In the genomic region with DNA sequence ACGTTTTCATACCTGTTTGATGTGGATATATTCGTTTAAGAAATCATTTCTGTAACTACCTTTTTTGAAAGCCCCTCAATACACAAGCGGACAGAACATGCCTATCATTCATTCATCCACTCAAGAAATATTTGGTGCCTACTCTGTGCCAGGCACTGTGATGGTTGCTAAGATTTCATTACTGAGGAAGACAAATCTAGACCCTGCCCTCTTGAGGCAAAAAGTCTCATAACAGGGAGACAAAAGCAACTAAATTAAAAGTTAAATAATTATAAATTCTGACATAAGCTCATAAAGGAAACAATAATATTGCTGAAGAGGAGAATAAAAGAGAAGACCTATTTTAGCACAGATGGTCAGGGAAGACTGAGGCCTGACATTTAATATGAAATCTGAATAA, we compare ENCODE assay signal across 11 cellular contexts.
A peak's percentile ranks its signal among the peaks of the same experiment; 100 is the strongest.
DNase-seq lines count a peak whose midpoint lies in the region; ATAC-seq and TF ChIP-seq lines count a peak whose summit lies in the region.
"Had no signal": no experiment of that assay in that cellular context is flagged by ENCODE, and none has a peak within 500 bp of the region (broad histone marks: within the 10 kb centered on the region; RNA-seq: fewer than 3 reads in every experiment).

No MANE protein-coding gene starts in this region.

- H3K27ac Mint-ChIP-seq in T-helper 17 cell = no peak overlapping the region

- H3K4me1 Mint-ChIP-seq in T-helper 17 cell = no peaks in the 10 kb centered on the region

- H2AFZ ChIP-seq in SK-N-SH (ENCODE audit: low read depth) (no peak overlapping the region), OCI-LY7 (ENCODE audit: low read length) (no peak overlapping the region), fibroblast of lung (ENCODE audit: low read length) (no peak overlapping the region)

- H3K4me3 ChIP-seq in SK-N-SH (ENCODE audit: low read depth in 2 of 2, low read length in 1 of 2) (peak overlapping the region in 1 of 2 experiments; percentile 9; a peak in 1 of 4 replicates), OCI-LY7 (ENCODE audit: low read depth, low read length, poor library complexity, severe bottlenecking) (no peak overlapping the region), fibroblast of lung (replicated peaks in 1 of 4; ENCODE audit: control extremely low read depth in 1 of 4, insufficient read depth in 1 of 4, low read depth in 3 of 4, low read length in 4 of 4) (no peak overlapping the region), Peyer's patch (no peak overlapping the region)
- H3K4me3 ChIP-seq: tibial nerve had no signal

- H3K4me1 ChIP-seq in SK-N-SH (ENCODE audit: control insufficient read depth in 1 of 2, insufficient read depth in 2 of 2, low read depth in 1 of 2, low read length in 1 of 2) (no peaks in the 10 kb centered on the region), OCI-LY7 (ENCODE audit: insufficient read depth, low read length, poor library complexity, severe bottlenecking) (no peaks in the 10 kb centered on the region), fibroblast of lung (ENCODE audit: control insufficient read depth, extremely low read depth, insufficient read depth, low read length) (no peaks in the 10 kb centered on the region), Peyer's patch (no peaks in the 10 kb centered on the region)
- H3K4me1 ChIP-seq: tibial nerve had no signal

- no peaks in the 10 kb centered on the region for H3K36me3 Mint-ChIP-seq in T-helper 17 cell (ENCODE audit: low read depth)

- H3K4me2 ChIP-seq in SK-N-SH (no peak overlapping the region), OCI-LY7 (ENCODE audit: low read length) (no peak overlapping the region), fibroblast of lung (ENCODE audit: extremely low read depth, insufficient read depth, low read length) (no peak overlapping the region)

- no peak overlapping the region for H3K4me3 Mint-ChIP-seq in T-helper 17 cell

- no TSS peak for BruUV-seq in OCI-LY7 (replicated peaks; lab: Mats Ljungman, UMichigan)

- H3K27me3 ChIP-seq in SK-N-SH (ENCODE audit: insufficient read depth) = no peaks in the 10 kb centered on the region; the same call in 1 of the 2 replicates
- no peaks in the 10 kb centered on the region for H3K27me3 ChIP-seq in fibroblast of lung (ENCODE audit: control insufficient read depth, insufficient read depth, low read length)
- H3K27me3 ChIP-seq in Peyer's patch = no peaks in the 10 kb centered on the region
- H3K27me3 ChIP-seq: tibial nerve had no signal

- WGBS in SK-N-SH (ENCODE audit: low lambda C conversion rate) = 4% methylated on average over 3 of the region's 3 CpGs

- H3K27me3 Mint-ChIP-seq in T-helper 17 cell = no peaks in the 10 kb centered on the region

- H3K9ac ChIP-seq in SK-N-SH (no peak overlapping the region), fibroblast of lung (ENCODE audit: insufficient read depth, low read length) (no peak overlapping the region)

- POLR2A ChIA-PET in SK-N-SH (lab: Yijun Ruan, JAX) (no interaction called here), OCI-LY7 (lab: Charles Lee) (no interaction called here)

- H4K20me1 ChIP-seq in SK-N-SH (ENCODE audit: insufficient read depth) (no peaks in the 10 kb centered on the region), OCI-LY7 (ENCODE audit: insufficient read depth, low read length) (no peaks in the 10 kb centered on the region), fibroblast of lung (ENCODE audit: control insufficient read depth, extremely low read depth, insufficient read depth, low read length) (no peaks in the 10 kb centered on the region)

- H3K36me3 ChIP-seq in SK-N-SH (replicated peaks in 1 of 2; ENCODE audit: control insufficient read depth in 1 of 2, insufficient read depth in 2 of 2, low read length in 1 of 2) (no peaks in the 10 kb centered on the region), OCI-LY7 (ENCODE audit: insufficient read depth, low read length) (no peaks in the 10 kb centered on the region), fibroblast of lung (ENCODE audit: control insufficient read depth, insufficient read depth, low read length) (no peaks in the 10 kb centered on the region), Peyer's patch (no peaks in the 10 kb centered on the region)
- H3K36me3 ChIP-seq: tibial nerve had no signal

- CTCF ChIA-PET in SK-N-SH (lab: Yijun Ruan, JAX) (interaction anchor here (1.0 to 3.3 kb wide), 4 partner anchors 9 to 604 kb away, joined by 3 to 12 read pairs (median 7); no protein-coding TSS in a partner anchor), OCI-LY7 (lab: Charles Lee; ENCODE audit: unreplicated experiment) (no interaction called here)

- TF ChIP-seq CTCF in SK-N-SH (IDR thresholded peaks at IDR 0.05) (peak; percentile 47), OCI-LY7 (conservative IDR thresholded peaks at IDR 0.05; ENCODE audit: low read length) (peak; percentile 63), fibroblast of lung (conservative IDR thresholded peaks at IDR 0.05 in 1 of 2, IDR thresholded peaks at IDR 0.05 in 1 of 2; ENCODE audit: low read depth in 1 of 2, low read length in 2 of 2) (peak; percentile 31 to 51), Peyer's patch (IDR thresholded peaks at IDR 0.05) (no peak)

- H3K9me2 ChIP-seq in SK-N-SH = no peaks in the 10 kb centered on the region
- no peaks in the 10 kb centered on the region for H3K9me2 ChIP-seq in OCI-LY7 (ENCODE audit: insufficient read depth, low read length)

- no peaks in the 10 kb centered on the region for H3F3A ChIP-seq in SK-N-SH (replicated peaks; ENCODE audit: insufficient read depth)

- H3K9me3 ChIP-seq in SK-N-SH = no peaks in the 10 kb centered on the region
- H3K9me3 ChIP-seq in OCI-LY7 (ENCODE audit: low read length) = no peaks in the 10 kb centered on the region
- H3K9me3 ChIP-seq in fibroblast of lung (ENCODE audit: control insufficient read depth, insufficient read depth, low read depth, low read length) = no peaks in the 10 kb centered on the region
- no peaks in the 10 kb centered on the region for H3K9me3 ChIP-seq in T-helper 17 cell (ENCODE audit: control insufficient read depth, low read length, poor library complexity, severe bottlenecking)
- no peaks in the 10 kb centered on the region for H3K9me3 ChIP-seq in Peyer's patch
- H3K9me3 ChIP-seq: tibial nerve had no signal

- no peak for TF ChIP-seq EP300 in SK-N-SH (IDR thresholded peaks at IDR 0.05; ENCODE audit: borderline replicate concordance in 1 of 2, low read depth in 1 of 2, low read length in 1 of 2)

- no peak overlapping the region for H3K27ac ChIP-seq in SK-N-SH (ENCODE audit: low read depth in 2 of 2, low read length in 1 of 2)
- no peak overlapping the region for H3K27ac ChIP-seq in OCI-LY7 (ENCODE audit: low read depth, low read length, poor library complexity, severe bottlenecking)
- no peak overlapping the region for H3K27ac ChIP-seq in fibroblast of lung (ENCODE audit: insufficient read depth, low read length)
- no peak overlapping the region for H3K27ac ChIP-seq in Peyer's patch
- H3K27ac ChIP-seq: tibial nerve had no signal

- intact Hi-C loops in OCI-LY7 (cut with micrococcal nuclease; ENCODE audit: unreplicated experiment) = no loop called here

- TF ChIP-seq RAD21 in SK-N-SH (IDR thresholded peaks at IDR 0.05; ENCODE audit: low read length) = peak; percentile 25; the same call in 1 of the 2 replicates

- ATAC-seq in SK-N-SH treated with all-trans-retinoic acid at 6 μM for 48 hours = no peak
- ATAC-seq in T-helper 17 cell = no peak

- DNase-seq in SK-N-SH = no peak
- no peak for DNase-seq in OCI-LY7 (ENCODE audit: low spot score)
- peak in 1 of 2 donors; percentile 14 for DNase-seq in fibroblast of lung (ENCODE audit: low read depth in 2 of 2)
- DNase-seq in stromal cell of bone marrow (ENCODE audit: low read depth) = peak; percentile 4
- no peak for DNase-seq in T-helper 17 cell
- no peak for DNase-seq in Peyer's patch
- no peak for DNase-seq in DMS153 (lab: John Stamatoyannopoulos, UW)
- DNase-seq: activated gamma-delta T cell, posterior cingulate gyrus had no signal

- H3K79me2 ChIP-seq in SK-N-SH (ENCODE audit: insufficient read depth) = no peaks in the 10 kb centered on the region
- no peaks in the 10 kb centered on the region for H3K79me2 ChIP-seq in OCI-LY7 (ENCODE audit: insufficient read depth, low read depth, low read length)
- H3K79me2 ChIP-seq in fibroblast of lung (ENCODE audit: control insufficient read depth, insufficient read depth, low read length) = no peaks in the 10 kb centered on the region

- no peak for TF ChIP-seq POLR2A in Peyer's patch (IDR thresholded peaks at IDR 0.05)

TF ChIP-seq in SK-N-SH, 30 proteins besides CTCF, POLR2A, EP300 and RAD21:
- no peak for TF ChIP-seq GATA2 (CRISPR knock-in tag; IDR thresholded peaks at IDR 0.05)
- TF ChIP-seq NFIC (IDR thresholded peaks at IDR 0.05; ENCODE audit: borderline replicate concordance) = no peak
- no peak for TF ChIP-seq FOXM1 (IDR thresholded peaks at IDR 0.05; ENCODE audit: low read depth)
- no peak for TF ChIP-seq MXI1 (IDR thresholded peaks at IDR 0.05; ENCODE audit: low read depth, low read length)
- no peak for TF ChIP-seq ELF1 (IDR thresholded peaks at IDR 0.05)
- TF ChIP-seq RXRA (IDR thresholded peaks at IDR 0.05; ENCODE audit: borderline replicate concordance, low read depth) = no peak
- TF ChIP-seq CHD2 (IDR thresholded peaks at IDR 0.05; ENCODE audit: low read length, partially characterized antibody) = no peak
TF ChIP-seq in SK-N-SH: peak in this region for 0.

TF ChIP-seq in SK-N-SH treated with all-trans-retinoic acid at 6 μM for 48 hours, 23 proteins besides CTCF, POLR2A, EP300 and RAD21:
- no peak for TF ChIP-seq ZFP30 (CRISPR knock-in tag; IDR thresholded peaks at IDR 0.05)
- TF ChIP-seq ZNF565 (CRISPR knock-in tag; conservative IDR thresholded peaks at IDR 0.05; ENCODE audit: low read depth) = no peak
- no peak for TF ChIP-seq ARNTL (CRISPR knock-in tag; IDR thresholded peaks at IDR 0.05; ENCODE audit: borderline replicate concordance, low read depth)
- TF ChIP-seq, protein P1, sequence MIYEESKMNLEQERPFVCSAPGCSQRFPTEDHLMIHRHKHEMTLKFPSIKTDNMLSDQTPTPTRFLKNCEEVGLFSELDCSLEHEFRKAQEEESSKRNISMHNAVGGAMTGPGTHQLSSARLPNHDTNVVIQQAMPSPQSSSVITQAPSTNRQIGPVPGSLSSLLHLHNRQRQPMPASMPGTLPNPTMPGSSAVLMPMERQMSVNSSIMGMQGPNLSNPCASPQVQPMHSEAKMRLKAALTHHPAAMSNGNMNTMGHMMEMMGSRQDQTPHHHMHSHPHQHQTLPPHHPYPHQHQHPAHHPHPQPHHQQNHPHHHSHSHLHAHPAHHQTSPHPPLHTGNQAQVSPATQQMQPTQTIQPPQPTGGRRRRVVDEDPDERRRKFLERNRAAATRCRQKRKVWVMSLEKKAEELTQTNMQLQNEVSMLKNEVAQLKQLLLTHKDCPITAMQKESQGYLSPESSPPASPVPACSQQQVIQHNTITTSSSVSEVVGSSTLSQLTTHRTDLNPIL (CRISPR knock-in tag; IDR thresholded peaks at IDR 0.05; ENCODE audit: low read depth) = no peak
- TF ChIP-seq TOX (CRISPR knock-in tag; IDR thresholded peaks at IDR 0.05; ENCODE audit: borderline replicate concordance) = no peak
- TF ChIP-seq SNAI2 (CRISPR knock-in tag; IDR thresholded peaks at IDR 0.05) = no peak
- TF ChIP-seq GLIS3 (CRISPR knock-in tag; IDR thresholded peaks at IDR 0.05) = no peak
- TF ChIP-seq ESRRG (CRISPR knock-in tag; IDR thresholded peaks at IDR 0.05) = no peak

Comparison
In these comparisons a context has a peak if more than half of its experiments do, and no peak if none do; other contexts are left out.
1. CTCF ChIP-seq: peak in SK-N-SH (single experiment), OCI-LY7 (single experiment) and fibroblast of lung (2 of 2); none in Peyer's patch (0 of 6).